In the genomic region with DNA sequence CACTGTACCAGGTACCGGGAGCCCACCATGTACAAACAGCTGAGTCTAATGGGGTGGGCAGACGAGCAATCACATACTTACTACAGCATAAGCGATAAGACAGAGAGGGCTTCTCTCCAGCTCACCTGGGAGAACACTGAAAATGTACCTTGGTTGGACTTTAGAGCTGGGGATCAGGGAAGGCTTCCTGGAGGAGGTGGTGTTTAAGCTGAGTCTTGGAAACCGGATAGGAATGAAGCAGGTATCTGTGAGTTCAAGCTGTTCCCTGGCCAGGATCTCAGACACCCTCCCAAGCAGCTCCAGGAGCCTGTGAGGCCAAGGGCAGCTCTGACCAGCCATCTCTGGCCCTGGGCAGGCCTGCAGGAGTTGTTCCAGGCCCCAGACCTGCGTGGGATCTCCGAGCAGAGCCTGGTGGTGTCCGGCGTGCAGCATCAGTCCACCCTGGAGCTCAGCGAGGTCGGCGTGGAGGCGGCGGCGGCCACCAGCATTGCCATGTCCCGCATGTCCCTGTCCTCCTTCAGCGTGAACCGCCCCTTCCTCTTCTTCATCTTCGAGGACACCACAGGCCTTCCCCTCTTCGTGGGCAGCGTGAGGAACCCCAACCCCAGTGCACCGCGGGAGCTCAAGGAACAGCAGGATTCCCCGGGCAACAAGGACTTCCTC, we compare ENCODE assay signal across 16 cellular contexts. TPM values are rescaled to one million over a fixed set of nuclear protein-coding genes. Genes with fewer than 3 reads are reported as not detected.
"Had no signal": no experiment of that assay in that cellular context is flagged by ENCODE, and none has a peak within 500 bp of the region (broad histone marks: within the 10 kb centered on the region; RNA-seq: fewer than 3 reads in every experiment).

No MANE protein-coding gene starts in this region.

- H3K27ac ChIP-seq: right atrium auricular region had no signal

- DNase-seq: activated CD4-positive, alpha-beta T cell treated with anti-CD3 and anti-CD28 coated beads, Interleukin-2, amount 10 ng/mL, durations not matched to agents 7 days and 5 days; activated CD8-positive, alpha-beta memory T cell treated with anti-CD3 and anti-CD28 coated beads, Interleukin-2, amount 50 U/mL, for 48 hours; activated gamma-delta T cell treated with Interleukin-2 at 50 U/mL for 16 hours; activated T-cell treated with anti-CD3 and anti-CD28 coated beads, Interleukin-2, amount 50 U/mL, for 72 hours; amniotic stem cell; head of caudate nucleus; mesendoderm; stimulated activated CD4-positive, alpha-beta T cell treated with anti-CD3 and anti-CD28 coated beads, Interleukin-4, amount 100 ng/mL, for 24 hours; stimulated activated naive CD4-positive, alpha-beta T cell had no signal

- H3K27me3 ChIP-seq: right atrium auricular region, tibial nerve, vagina had no signal

- ATAC-seq: activated T-cell treated with anti-CD3 and anti-CD28 coated beads, Interleukin-2, amount 50 U/mL, for 72 hours; natural killer cell treated with Interleukin-12 subunit alpha and Interleukin-12 subunit beta and Interleukin-15 and Interleukin-18, amount 100 ng/mL, for 72 hours had no signal

- H3K36me3 ChIP-seq: right atrium auricular region, tibial nerve, vagina had no signal

- H3K4me3 ChIP-seq: right atrium auricular region had no signal

- H3K9me3 ChIP-seq: right atrium auricular region, tibial nerve, vagina had no signal

- FAIRE-seq: colon, endothelial cell of umbilical vein, frontal cortex had no signal

- H3K4me1 ChIP-seq: right atrium auricular region had no signal

RNA-seq across cellular contexts. Expression of gene SERPINF1, which starts 8.0 kb away (rescaled TPM):
- total RNA-seq: endothelial cell of umbilical vein; natural killer cell treated with Interleukin-12 subunit alpha and Interleukin-12 subunit beta and Interleukin-15 and Interleukin-18, amount 100 ng/mL, for 72 hours had no signal
- polyA plus RNA-seq: endothelial cell of umbilical vein had no signal

RNA-seq across cellular contexts. Expression of gene SERPINF2, which starts 11.2 kb away (rescaled TPM):
- total RNA-seq: endothelial cell of umbilical vein, frontal cortex had no signal
